ENCODE assay signal across 19 cellular contexts in genomic region chr18:59919026-59919425, GRCh38. TPM values are rescaled to one million over a fixed set of nuclear protein-coding genes. Genes with fewer than 3 reads are reported as not detected.
DNase-seq lines count a peak whose midpoint lies in the region; ATAC-seq, FAIRE-seq and TF ChIP-seq lines count a peak whose summit lies in the region.
"Had no signal": no experiment of that assay in that cellular context is flagged by ENCODE, and none has a peak within 500 bp of the region (broad histone marks: within the 10 kb centered on the region; RNA-seq: fewer than 3 reads in every experiment).

No MANE protein-coding gene starts in this region.

- no peak overlapping the region for H2BK5ac ChIP-seq in mesendoderm (ENCODE audit: low read length)

- H3K27ac ChIP-seq in ACC112 (ENCODE audit: low read depth, low read length) (peak overlapping the region; percentile 40; the same call in 1 of the 2 replicates), mesendoderm (ENCODE audit: low read depth, low read length) (no peak overlapping the region)
- H3K27ac ChIP-seq: brain microvascular endothelial cell, heart left ventricle, right atrium auricular region, thoracic aorta had no signal

- H3K79me1 ChIP-seq in mesendoderm (ENCODE audit: low read length), result no peaks in the 10 kb centered on the region

- H2AK5ac ChIP-seq in mesendoderm (ENCODE audit: low read length), result no peak overlapping the region

- DNase-seq in GM12891 (ENCODE audit: insufficient read length, low spot score), result no peak
- DNase-seq in SK-N-DZ (ENCODE audit: low spot score), result peak; percentile 9
- no peak for DNase-seq in mesendoderm
- no peak for DNase-seq in middle frontal gyrus (ENCODE audit: extremely low spot score, low spot score)
- DNase-seq in activated CD4-positive, alpha-beta T cell treated with anti-CD3 and anti-CD28 coated beads, Interleukin-2, amount 10 ng/mL, durations not matched to agents 24 days and 14 days, result no peak
- DNase-seq: brain microvascular endothelial cell; Caco-2; MM.1S; NK-92 treated with Interleukin-12 subunit alpha and Interleukin-12 subunit beta, amount 100 ng/mL, for 24 hours had no signal

- peak overlapping the region; percentile 22 for H3K18ac ChIP-seq in mesendoderm (ENCODE audit: low read length)

- peaks cover 25% of the 10 kb centered on the region for H3K4me1 Mint-ChIP-seq in activated CD4-positive, alpha-beta T cell treated with anti-CD3 and anti-CD28 coated beads, Interleukin-2, amount 10 ng/mL, durations not matched to agents 24 days and 14 days

- H3K4me3 Mint-ChIP-seq in activated CD4-positive, alpha-beta T cell treated with anti-CD3 and anti-CD28 coated beads, Interleukin-2, amount 10 ng/mL, durations not matched to agents 24 days and 14 days, result no peak overlapping the region
- H3K4me3 Mint-ChIP-seq: activated T-helper 17 cell treated with anti-CD3 and anti-CD28 coated beads, Interleukin-2, amount 50 U/mL, for 72 hours had no signal

- no peak overlapping the region for H2BK120ac ChIP-seq in mesendoderm (ENCODE audit: low read depth, low read length)

- H3K4me1 ChIP-seq in ACC112 (ENCODE audit: control insufficient read depth, insufficient read depth, low read length, unreplicated experiment) (peaks cover 32% of the 10 kb centered on the region), mesendoderm (ENCODE audit: control insufficient read depth, low read depth, low read length) (no peaks in the 10 kb centered on the region)
- H3K4me1 ChIP-seq: Caco-2, right atrium auricular region had no signal

- no peaks in the 10 kb centered on the region for H3K27me3 Mint-ChIP-seq in activated CD4-positive, alpha-beta T cell treated with anti-CD3 and anti-CD28 coated beads, Interleukin-2, amount 10 ng/mL, durations not matched to agents 24 days and 14 days

- intact Hi-C loops in activated CD4-positive, alpha-beta T cell treated with anti-CD3 and anti-CD28 coated beads, Interleukin-2, amount 10 ng/mL, durations not matched to agents 24 days and 14 days (cut with micrococcal nuclease), result loop anchor here (5.0 kb wide), 1 partner anchor 37 kb away; no protein-coding TSS in a partner anchor

- H4K8ac ChIP-seq in mesendoderm (ENCODE audit: low read depth, low read length), result no peak overlapping the region

- FAIRE-seq in GM12891 (lab: Jason Lieb, UNC), result peak; percentile 31
- FAIRE-seq: colon, HepG2 had no signal

- H3K79me2 ChIP-seq in ACC112 (ENCODE audit: control insufficient read depth, insufficient read depth, low read length, unreplicated experiment) (no peaks in the 10 kb centered on the region), mesendoderm (ENCODE audit: control insufficient read depth, insufficient read depth, low read length) (no peaks in the 10 kb centered on the region)

- H3K4me3 ChIP-seq in ACC112 (ENCODE audit: low read depth, low read length), result no peak overlapping the region
- no peak overlapping the region for H3K4me3 ChIP-seq in mesendoderm (ENCODE audit: low read length)
- H3K4me3 ChIP-seq: left lung, mucosa of descending colon, right atrium auricular region, thoracic aorta had no signal

- no peak overlapping the region for H2BK15ac ChIP-seq in mesendoderm (replicated peaks; ENCODE audit: low read depth)

- TF ChIP-seq POLR2A in GM12891 (IDR thresholded peaks at IDR 0.05; ENCODE audit: low read depth, low read length), result no peak

- no peak overlapping the region for H4K5ac ChIP-seq in mesendoderm (ENCODE audit: low read length)

- H2AFZ ChIP-seq in ACC112 (ENCODE audit: low read length, unreplicated experiment), result no peak overlapping the region

- no peak overlapping the region for H3K23ac ChIP-seq in mesendoderm (ENCODE audit: low read length)

- H3K36me3 ChIP-seq in ACC112 (ENCODE audit: insufficient read depth, low read length) (no peaks in the 10 kb centered on the region), mesendoderm (ENCODE audit: control insufficient read depth, insufficient read depth, low read length) (no peaks in the 10 kb centered on the region)
- H3K36me3 ChIP-seq: brain microvascular endothelial cell, heart left ventricle, left lung, right atrium auricular region, thoracic aorta had no signal

- no peaks in the 10 kb centered on the region for H3K9me3 Mint-ChIP-seq in activated CD4-positive, alpha-beta T cell treated with anti-CD3 and anti-CD28 coated beads, Interleukin-2, amount 10 ng/mL, durations not matched to agents 24 days and 14 days
- H3K9me3 Mint-ChIP-seq: activated T-helper 17 cell treated with anti-CD3 and anti-CD28 coated beads, Interleukin-2, amount 50 U/mL, for 72 hours had no signal

- no peak overlapping the region for H3K27ac Mint-ChIP-seq in activated CD4-positive, alpha-beta T cell treated with anti-CD3 and anti-CD28 coated beads, Interleukin-2, amount 10 ng/mL, durations not matched to agents 24 days and 14 days

- peak overlapping the region; percentile 64 for H3K4ac ChIP-seq in mesendoderm (ENCODE audit: low read depth, low read length)

- no CpG with 5 or more reads among the region's 6 CpGs for WGBS in mesendoderm (ENCODE audit: extremely low coverage, insufficient coverage, low lambda C conversion rate)

- no peak for ATAC-seq in GM21723 (IDR thresholded peaks at IDR 0.05; ENCODE audit: unreplicated experiment)
- ATAC-seq: activated T-helper 17 cell treated with anti-CD3 and anti-CD28 coated beads, Interleukin-2, amount 50 U/mL, for 72 hours; HepG2 had no signal

- no peak overlapping the region for H3K4me2 ChIP-seq in mesendoderm (ENCODE audit: low read length)

- no peaks in the 10 kb centered on the region for H3K36me3 Mint-ChIP-seq in activated CD4-positive, alpha-beta T cell treated with anti-CD3 and anti-CD28 coated beads, Interleukin-2, amount 10 ng/mL, durations not matched to agents 24 days and 14 days (ENCODE audit: low read depth)

- H3K27me3 ChIP-seq in ACC112 (ENCODE audit: insufficient read depth, low read length), result no peaks in the 10 kb centered on the region
- no peaks in the 10 kb centered on the region for H3K27me3 ChIP-seq in mesendoderm (ENCODE audit: insufficient read depth, low read length, poor library complexity)
- H3K27me3 ChIP-seq: brain microvascular endothelial cell, heart left ventricle, left lung, right atrium auricular region had no signal

- H3K56ac ChIP-seq in mesendoderm (ENCODE audit: low read length), result no peak overlapping the region

- no peak overlapping the region for H3K9ac ChIP-seq in mesendoderm (ENCODE audit: low read length)

TF ChIP-seq in GM12891, 5 proteins besides CTCF, POLR2A, EP300 and RAD21:
- TF ChIP-seq PAX5 (IDR thresholded peaks at IDR 0.05; ENCODE audit: insufficient read depth, low read length, severe bottlenecking) (no peak), POU2F2 (IDR thresholded peaks at IDR 0.05; ENCODE audit: low read depth, low read length) (no peak), SPI1 (IDR thresholded peaks at IDR 0.05; ENCODE audit: low read depth, low read length) (no peak), POLR2AphosphoS5 (IDR thresholded peaks at IDR 0.05; ENCODE audit: low read depth, low read length) (no peak), TAF1 (IDR thresholded peaks at IDR 0.05; ENCODE audit: low read depth, low read length) (no peak)

RNA-seq across cellular contexts. Expression of gene PMAIP1, which starts 19.2 kb away (rescaled TPM):
- 62.3 TPM for polyA plus RNA-seq in GM12891 (2012; ENCODE audit: low read depth, missing spikeins)
- 52.4 and 54.7 TPM in 2 replicates for polyA plus RNA-seq in SK-N-DZ (2014; cell fraction: cytosol; rRNA removed)
- 19.4 and 33.2 TPM in 2 replicates for polyA plus RNA-seq in SK-N-DZ (2014; cell fraction: nucleus; rRNA removed)
- polyA plus RNA-seq in mesendoderm (2013, experiment 1 of 2), result 64.9 TPM
- polyA plus RNA-seq in mesendoderm (2013, experiment 2 of 2), result 64.6 TPM
- 52.5 and 54.6 TPM in 2 replicates for total RNA-seq in activated CD4-positive, alpha-beta T cell treated with anti-CD3 and anti-CD28 coated beads, Interleukin-2, amount 10 ng/mL, durations not matched to agents 24 days and 14 days
- total RNA-seq: thoracic aorta had no signal
